Comparison of ENCODE assay signal across 24 cellular contexts in genomic region chr2:118502106-118502505, GRCh38.
"Had no signal": no experiment of that assay in that cellular context is flagged by ENCODE, and none has a peak within 500 bp of the region (broad histone marks: within the 10 kb centered on the region; RNA-seq: fewer than 3 reads in every experiment).

No MANE protein-coding gene starts in this region.

- H3K4me3 Mint-ChIP-seq: dendritic cell treated with granulocyte-macrophage colony-stimulating factor and Interleukin-4, amounts not matched to agents 40 ng/mL and 50 ng/mL, for 4 days; effector memory CD8-positive, alpha-beta T cell; endodermal cell had no signal

- H3K9me3 ChIP-seq: colonic mucosa, esophagus squamous epithelium, gastrocnemius medialis, gastroesophageal sphincter, heart left ventricle, heart right ventricle had no signal

- ATAC-seq: effector memory CD8-positive, alpha-beta T cell; esophagus mucosa; foreskin keratinocyte; gastrocnemius medialis; gastroesophageal sphincter; heart left ventricle; heart right ventricle had no signal

- H3K9me3 Mint-ChIP-seq: dendritic cell treated with granulocyte-macrophage colony-stimulating factor and Interleukin-4, amounts not matched to agents 40 ng/mL and 50 ng/mL, for 4 days; effector memory CD8-positive, alpha-beta T cell; endodermal cell had no signal

- H3K36me3 ChIP-seq: colonic mucosa, esophagus squamous epithelium, gastrocnemius medialis, gastroesophageal sphincter, heart left ventricle, heart right ventricle had no signal

- H3K27ac Mint-ChIP-seq: dendritic cell treated with granulocyte-macrophage colony-stimulating factor and Interleukin-4, amounts not matched to agents 40 ng/mL and 50 ng/mL, for 4 days; effector memory CD8-positive, alpha-beta T cell; endodermal cell had no signal

- DNase-seq: colonic mucosa; cortex of kidney; dermis blood vessel endothelial cell; dorsolateral prefrontal cortex; effector CD4-positive, alpha-beta T cell; effector CD8-positive, alpha-beta T cell; effector memory CD4-positive, alpha-beta T cell; effector memory CD8-positive, alpha-beta T cell; endodermal cell; erythroblast; esophagus squamous epithelium; foreskin fibroblast; foreskin keratinocyte; foreskin melanocyte; gastrocnemius medialis; glutamatergic neuron; head of caudate nucleus; heart left ventricle; heart right ventricle had no signal

- H3K4me3 ChIP-seq: colonic mucosa, coronary artery, dorsolateral prefrontal cortex, esophagus squamous epithelium, gastrocnemius medialis, gastroesophageal sphincter, heart left ventricle, heart right ventricle had no signal

- H3K4me1 ChIP-seq: colonic mucosa, esophagus squamous epithelium, foreskin keratinocyte, gastrocnemius medialis, gastroesophageal sphincter, heart left ventricle, heart right ventricle had no signal

- H3K27me3 ChIP-seq: colonic mucosa, esophagus squamous epithelium, gastrocnemius medialis had no signal

- H3K27me3 Mint-ChIP-seq: dendritic cell treated with granulocyte-macrophage colony-stimulating factor and Interleukin-4, amounts not matched to agents 40 ng/mL and 50 ng/mL, for 4 days had no signal

- H3K27ac ChIP-seq: colonic mucosa, coronary artery, dorsolateral prefrontal cortex, epithelial cell of prostate, esophagus squamous epithelium, foreskin keratinocyte, gastrocnemius medialis, gastroesophageal sphincter, heart left ventricle, heart right ventricle had no signal
